ENCODE assay signal across 8 cellular contexts in the genomic region with DNA sequence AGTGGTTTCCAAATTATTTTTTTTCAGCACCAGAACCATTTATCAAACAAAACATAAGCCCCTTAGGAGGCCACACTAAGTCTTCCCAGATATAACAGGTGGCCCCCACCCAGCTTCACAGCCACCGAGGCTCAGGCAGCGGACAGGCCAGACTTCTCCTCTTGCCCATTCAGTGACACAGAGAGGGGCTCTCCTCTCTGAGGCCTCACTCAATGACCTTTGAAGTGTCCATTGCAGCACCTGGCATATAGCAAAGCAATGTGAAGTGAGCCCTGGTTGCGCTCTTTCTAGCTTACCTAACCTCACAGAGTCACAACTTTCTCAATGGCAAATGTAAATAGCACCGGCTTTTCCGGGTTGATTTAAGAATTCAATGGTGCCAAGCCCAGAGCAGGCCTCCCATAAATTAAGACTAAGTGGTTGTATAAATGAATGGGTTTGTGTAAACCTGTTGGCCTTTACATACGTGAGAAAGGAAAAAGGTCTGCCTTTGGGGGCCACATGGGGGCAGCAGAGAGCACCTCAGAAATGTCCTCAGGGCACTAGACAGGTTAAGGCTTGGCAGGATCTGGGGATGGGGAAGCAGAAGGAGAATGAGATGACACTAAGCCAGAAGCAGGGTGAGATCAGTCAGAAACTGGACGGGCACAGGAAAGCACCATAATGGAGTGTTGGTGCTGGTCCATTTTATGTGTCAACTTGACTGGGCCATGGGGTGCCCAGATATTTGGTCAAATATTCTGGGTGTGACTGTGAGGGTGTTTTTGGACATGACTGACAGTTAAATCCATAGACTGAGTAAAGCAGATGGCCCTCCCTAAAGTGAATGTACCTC. TPM values are rescaled to one million over a fixed set of nuclear protein-coding genes. Genes with fewer than 3 reads are reported as not detected.
DNase-seq lines count a peak whose midpoint lies in the region; ATAC-seq and TF ChIP-seq lines count a peak whose summit lies in the region.

No MANE protein-coding gene starts in this region.

- DNase-seq in AG04450 (ENCODE audit: low read depth, low spot score) = no peak
- peak; percentile 1 for DNase-seq in NCI-H1105 treated with DMSO at 0.1 percent for 48 hours (lab: John Stamatoyannopoulos, UW)
- DNase-seq in activated CD4-positive, alpha-beta memory T cell treated with anti-CD3 and anti-CD28 coated beads, Interleukin-2, amount 10 ng/mL, durations not matched to agents 7 days and 5 days = peak; percentile 57
- DNase-seq in foreskin melanocyte = peak; percentile 3
- DNase-seq in smooth muscle cell (lab: John Stamatoyannopoulos, UW; ENCODE audit: unreplicated experiment) = no peak
- no peak for DNase-seq in effector CD8-positive, alpha-beta T cell (lab: John Stamatoyannopoulos, UW)

- H3K36me3 ChIP-seq in smooth muscle cell (ENCODE audit: low read depth) = no peaks in the 10 kb centered on the region

- no peak for ATAC-seq in GM18498 (IDR thresholded peaks at IDR 0.05; ENCODE audit: unreplicated experiment)

- TF ChIP-seq CTCF in AG04450 (IDR thresholded peaks at IDR 0.05; ENCODE audit: low read depth, low read length) (peak; percentile 70), GM12873 (IDR thresholded peaks at IDR 0.05; ENCODE audit: insufficient read depth, low read depth, low read length, missing control alignments) (peak; percentile 87), smooth muscle cell (IDR thresholded peaks at IDR 0.05; ENCODE audit: borderline replicate concordance, insufficient read depth, poor library complexity, severe bottlenecking) (peak; percentile 69)

- no peak overlapping the region for H2AFZ ChIP-seq in smooth muscle cell (ENCODE audit: low read depth)

- no peaks in the 10 kb centered on the region for H3K4me1 ChIP-seq in smooth muscle cell (ENCODE audit: low read depth)

- H3K4me3 Mint-ChIP-seq in activated CD4-positive, alpha-beta memory T cell treated with anti-CD3 and anti-CD28 coated beads, Interleukin-2, amount 10 ng/mL, durations not matched to agents 7 days and 5 days = no peak overlapping the region

- H3K9ac ChIP-seq in smooth muscle cell (ENCODE audit: low read depth) = no peak overlapping the region

- no peaks in the 10 kb centered on the region for H3K4me1 Mint-ChIP-seq in activated CD4-positive, alpha-beta memory T cell treated with anti-CD3 and anti-CD28 coated beads, Interleukin-2, amount 10 ng/mL, durations not matched to agents 7 days and 5 days

- H3K9me3 Mint-ChIP-seq in activated CD4-positive, alpha-beta memory T cell treated with anti-CD3 and anti-CD28 coated beads, Interleukin-2, amount 10 ng/mL, durations not matched to agents 7 days and 5 days = no peaks in the 10 kb centered on the region

- H3K27me3 ChIP-seq in AG04450 (ENCODE audit: control insufficient read depth, insufficient read depth, low read length) = peaks cover 13% of the 10 kb centered on the region
- H3K27me3 ChIP-seq in smooth muscle cell (ENCODE audit: low read depth) = peaks cover 14% of the 10 kb centered on the region

- no peaks in the 10 kb centered on the region for H3F3A ChIP-seq in smooth muscle cell (ENCODE audit: low read depth)

- no peak overlapping the region for H3K27ac Mint-ChIP-seq in activated CD4-positive, alpha-beta memory T cell treated with anti-CD3 and anti-CD28 coated beads, Interleukin-2, amount 10 ng/mL, durations not matched to agents 7 days and 5 days

- no peaks in the 10 kb centered on the region for H3K36me3 Mint-ChIP-seq in activated CD4-positive, alpha-beta memory T cell treated with anti-CD3 and anti-CD28 coated beads, Interleukin-2, amount 10 ng/mL, durations not matched to agents 7 days and 5 days (ENCODE audit: low read depth)

- no peak overlapping the region for H3K4me2 ChIP-seq in smooth muscle cell

- H3K4me3 ChIP-seq in AG04450 (ENCODE audit: low read depth, low read length) (no peak overlapping the region), smooth muscle cell (no peak overlapping the region)

- no peaks in the 10 kb centered on the region for H4K20me1 ChIP-seq in smooth muscle cell (ENCODE audit: low read depth)

- no peaks in the 10 kb centered on the region for H3K9me3 ChIP-seq in AG04450 (ENCODE audit: control insufficient read depth, insufficient read depth, low read length)
- H3K9me3 ChIP-seq in smooth muscle cell (replicated peaks; ENCODE audit: low read depth) = no peaks in the 10 kb centered on the region

- CTCF ChIA-PET in AG04450 (lab: Charles Lee) = interaction anchor here (0.9 kb wide), 1 partner anchor 10 kb away, joined by 3 read pairs; no protein-coding TSS in a partner anchor
- CTCF ChIA-PET in activated CD4-positive, alpha-beta memory T cell treated with anti-CD3 and anti-CD28 coated beads, Interleukin-2, amount 10 ng/mL, durations not matched to agents 7 days and 5 days (lab: Charles Lee) = interaction anchor here (1.5 kb wide), 1 partner anchor 10 kb away, joined by 8 read pairs; no protein-coding TSS in a partner anchor

- peaks cover 13% of the 10 kb centered on the region for H3K27me3 Mint-ChIP-seq in activated CD4-positive, alpha-beta memory T cell treated with anti-CD3 and anti-CD28 coated beads, Interleukin-2, amount 10 ng/mL, durations not matched to agents 7 days and 5 days

- 66% methylated on average over 7 of the region's 7 CpGs for WGBS in smooth muscle cell (ENCODE audit: low lambda C conversion rate)

- H3K27ac ChIP-seq in AG04450 (ENCODE audit: low read depth, low read length) (no peak overlapping the region), smooth muscle cell (ENCODE audit: low read depth) (no peak overlapping the region)

- POLR2A ChIA-PET in AG04450 (lab: Yijun Ruan, JAX) = no interaction called here
- POLR2A ChIA-PET in activated CD4-positive, alpha-beta memory T cell treated with anti-CD3 and anti-CD28 coated beads, Interleukin-2, amount 10 ng/mL, durations not matched to agents 7 days and 5 days (lab: Charles Lee) = no interaction called here

- H3K79me2 ChIP-seq in smooth muscle cell (ENCODE audit: low read depth) = no peaks in the 10 kb centered on the region

RNA-seq across cellular contexts. Expression of a gene that starts 59.1 kb away (rescaled TPM):
- polyA plus RNA-seq in AG04450 (2011; rRNA removed) = not detected in 2 replicates
- polyA minus RNA-seq in AG04450 (2011; rRNA and poly(A)+ RNA removed) = not detected in 2 replicates
- not detected for total RNA-seq in activated CD4-positive, alpha-beta memory T cell treated with anti-CD3 and anti-CD28 coated beads, Interleukin-2, amount 10 ng/mL, durations not matched to agents 7 days and 5 days
- not detected in 2 replicates for total RNA-seq in smooth muscle cell
- 0.18 TPM in 1 of 2 replicates, not detected in the other for polyA plus RNA-seq in smooth muscle cell

Comparison
In these comparisons a context has a peak if more than half of its experiments do, and no peak if none do; other contexts are left out.
1. DNase-seq: peak in NCI-H1105 treated with DMSO at 0.1 percent for 48 hours (single experiment), activated CD4-positive, alpha-beta memory T cell treated with anti-CD3 and anti-CD28 coated beads, Interleukin-2, amount 10 ng/mL, durations not matched to agents 7 days and 5 days (single experiment) and foreskin melanocyte (single experiment); none in AG04450 (single experiment), smooth muscle cell (single experiment) and effector CD8-positive, alpha-beta T cell (single experiment).
2. Peak in every context shown above with its lines, with median percentiles within 50 percentile points of each other: CTCF ChIP-seq.